1 cellular context compared by ENCODE assay signal in genomic region chr10:116325987-116326386, GRCh38.
TF ChIP-seq lines count a peak whose summit lies in the region.

No MANE protein-coding gene starts in this region.

TF ChIP-seq in H1, 55 proteins besides CTCF, POLR2A, EP300 and RAD21:
- TF ChIP-seq MAX (IDR thresholded peaks at IDR 0.05): no peak
- TF ChIP-seq E2F6 (IDR thresholded peaks at IDR 0.05): no peak
- TF ChIP-seq SRF (IDR thresholded peaks at IDR 0.05; ENCODE audit: low read depth, low read length): no peak
- no peak for TF ChIP-seq TAF7 (optimal IDR thresholded peaks at IDR 0.05; ENCODE audit: borderline replicate concordance, low read depth, low read length)
- TF ChIP-seq CHD7 (IDR thresholded peaks at IDR 0.05; ENCODE audit: insufficient replicate concordance, low read length): no peak
- TF ChIP-seq USF2 (IDR thresholded peaks at IDR 0.05; ENCODE audit: low read length): no peak
- TF ChIP-seq CEBPB (IDR thresholded peaks at IDR 0.05; ENCODE audit: low read depth, low read length): no peak
- TF ChIP-seq SP1 (IDR thresholded peaks at IDR 0.05; ENCODE audit: low read depth, low read length): no peak
- no peak for TF ChIP-seq TAF1 (IDR thresholded peaks at IDR 0.05; ENCODE audit: low read depth, low read length)
- no peak for TF ChIP-seq SAP30 (IDR thresholded peaks at IDR 0.05; ENCODE audit: insufficient read depth, insufficient replicate concordance, low read length)
- no peak for TF ChIP-seq HDAC6 (IDR thresholded peaks at IDR 0.05; ENCODE audit: low read depth, low read length)
- TF ChIP-seq POLR2AphosphoS5 (IDR thresholded peaks at IDR 0.05; ENCODE audit: low read depth, low read length): no peak
- no peak for TF ChIP-seq GTF2F1 (IDR thresholded peaks at IDR 0.05; ENCODE audit: borderline replicate concordance, low read depth, low read length)
- TF ChIP-seq RNF2 (IDR thresholded peaks at IDR 0.05; ENCODE audit: borderline replicate concordance, low read depth, low read length, missing control alignments, poor library complexity, severe bottlenecking): no peak
- TF ChIP-seq RFX5 (IDR thresholded peaks at IDR 0.05; ENCODE audit: borderline replicate concordance, low read depth, low read length): no peak
- no peak for TF ChIP-seq EGR1 (IDR thresholded peaks at IDR 0.05; ENCODE audit: borderline replicate concordance, low read depth, low read length)
- no peak for TF ChIP-seq SIRT6 (IDR thresholded peaks at IDR 0.05; ENCODE audit: low read length)
- no peak for TF ChIP-seq HDAC2 (IDR thresholded peaks at IDR 0.05; ENCODE audit: borderline replicate concordance in 1 of 2, low read depth in 2 of 2, low read length in 2 of 2)
- TF ChIP-seq YY1 (IDR thresholded peaks at IDR 0.05; ENCODE audit: low read depth, low read length): no peak
- no peak for TF ChIP-seq TCF12 (IDR thresholded peaks at IDR 0.05; ENCODE audit: low read depth, low read length)
TF ChIP-seq in H1: peak in this region for 0.
